In the genomic region with DNA sequence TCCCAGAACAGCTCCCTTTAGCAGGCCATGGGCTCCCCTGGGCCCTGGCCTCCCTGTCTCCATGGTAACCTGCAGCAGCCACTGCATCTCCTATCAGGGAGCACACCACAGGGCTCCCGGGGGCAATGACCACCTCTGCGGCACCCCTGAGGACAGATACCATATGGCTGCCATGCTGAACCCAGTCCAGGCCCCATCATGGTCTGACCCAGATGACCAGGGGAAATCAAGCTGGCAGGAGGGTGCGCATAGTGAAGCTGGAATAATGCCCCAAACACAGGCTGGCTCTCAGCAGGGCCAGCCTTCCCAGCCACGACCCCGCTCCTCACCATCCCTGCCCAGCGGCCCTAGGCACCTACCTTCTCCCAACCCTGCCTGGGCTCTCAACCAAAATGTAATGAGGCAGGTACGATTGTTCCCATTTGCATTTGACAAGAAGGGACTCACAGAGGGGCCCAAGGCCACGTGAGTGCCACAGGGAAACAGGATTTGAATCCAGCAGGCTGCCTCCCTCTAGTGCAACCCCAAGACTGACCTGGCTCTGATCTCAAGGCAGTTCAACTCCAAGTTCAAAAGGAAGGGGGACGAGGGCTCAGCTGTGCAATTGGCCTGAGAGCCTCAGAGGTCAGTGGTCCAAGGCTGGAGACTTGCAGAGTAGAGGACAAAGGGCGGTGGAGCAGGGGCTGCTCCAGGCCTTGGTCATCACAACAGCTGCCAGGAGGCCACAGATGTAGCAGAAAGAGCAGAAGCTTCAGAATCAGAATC, we compare ENCODE assay signal across 1 cellular context.
TF ChIP-seq lines count a peak whose summit lies in the region.

No MANE protein-coding gene starts in this region.

TF ChIP-seq in HepG2, 621 proteins besides CTCF, POLR2A, EP300 and RAD21 (continues in another document):
- TF ChIP-seq PCBP1 (IDR thresholded peaks at IDR 0.05; ENCODE audit: borderline replicate concordance, low read depth, low read length) (no peak), KDM3A (CRISPR knock-in tag; IDR thresholded peaks at IDR 0.05; ENCODE audit: low read depth) (no peak), PAWR (CRISPR knock-in tag; IDR thresholded peaks at IDR 0.05; ENCODE audit: borderline replicate concordance) (no peak), BCL6 (CRISPR knock-in tag; IDR thresholded peaks at IDR 0.05) (0 out of 2 replicates have a peak, but pooled peaks have one; percentile 14), DPF2 (CRISPR knock-in tag; IDR thresholded peaks at IDR 0.05; ENCODE audit: borderline replicate concordance, low read depth) (no peak), ZNF781 (CRISPR knock-in tag; IDR thresholded peaks at IDR 0.05; ENCODE audit: borderline replicate concordance, not compliant biosample characterization) (no peak), TBL1XR1 (IDR thresholded peaks at IDR 0.05; ENCODE audit: borderline replicate concordance, low read length, partially characterized antibody) (no peak), FUBP1 (CRISPR knock-in tag; IDR thresholded peaks at IDR 0.05; ENCODE audit: borderline replicate concordance) (no peak), HNF4A (CRISPR knock-in tag; IDR thresholded peaks at IDR 0.05) (peak; percentile 51; the same call in 1 of the 2 replicates), ZNF275 (CRISPR knock-in tag; IDR thresholded peaks at IDR 0.05; ENCODE audit: borderline replicate concordance) (no peak), ZNF230 (CRISPR knock-in tag; IDR thresholded peaks at IDR 0.05) (no peak), SIN3A (IDR thresholded peaks at IDR 0.05; ENCODE audit: borderline replicate concordance, low read depth, low read length) (no peak), TCF12 (IDR thresholded peaks at IDR 0.05) (no peak), TCF12 (CRISPR knock-in tag; IDR thresholded peaks at IDR 0.05) (no peak), ZMYM2 (CRISPR knock-in tag; IDR thresholded peaks at IDR 0.05) (no peak), TFE3 (CRISPR knock-in tag; IDR thresholded peaks at IDR 0.05) (no peak), ZNF720 (CRISPR knock-in tag; IDR thresholded peaks at IDR 0.05) (no peak), ZNF121 (CRISPR knock-in tag; IDR thresholded peaks at IDR 0.05) (no peak), CREBL2 (CRISPR knock-in tag; IDR thresholded peaks at IDR 0.05; ENCODE audit: borderline replicate concordance) (no peak), RXRA (CRISPR knock-in tag; IDR thresholded peaks at IDR 0.05) (peak; percentile 39; the same call in 1 of the 2 replicates), KAT2B (IDR thresholded peaks at IDR 0.05; ENCODE audit: borderline replicate concordance, low read depth, low read length) (no peak), HMGXB4 (CRISPR knock-in tag; IDR thresholded peaks at IDR 0.05; ENCODE audit: borderline replicate concordance in 1 of 2, low read depth in 1 of 2) (no peak), HMGA1 (CRISPR knock-in tag; conservative IDR thresholded peaks at IDR 0.05) (no peak), HNRNPLL (IDR thresholded peaks at IDR 0.05; ENCODE audit: low read depth, low read length, poor library complexity, severe bottlenecking) (no peak), ZSCAN21 (CRISPR knock-in tag; IDR thresholded peaks at IDR 0.05; ENCODE audit: borderline replicate concordance) (no peak), SKI (IDR thresholded peaks at IDR 0.05; ENCODE audit: partially characterized antibody) (peak; percentile 34), ZFP37 (CRISPR knock-in tag; IDR thresholded peaks at IDR 0.05; ENCODE audit: borderline replicate concordance) (no peak), HOXA3 (CRISPR knock-in tag; IDR thresholded peaks at IDR 0.05) (0 out of 2 replicates have a peak, but pooled peaks have one; percentile 15), RARA (CRISPR knock-in tag; IDR thresholded peaks at IDR 0.05) (peak; percentile 85), NFRKB (IDR thresholded peaks at IDR 0.05) (no peak), ZNF672 (CRISPR knock-in tag; IDR thresholded peaks at IDR 0.05) (no peak), CAMTA2 (CRISPR knock-in tag; IDR thresholded peaks at IDR 0.05; ENCODE audit: borderline replicate concordance) (no peak), CCDC6 (CRISPR knock-in tag; IDR thresholded peaks at IDR 0.05) (no peak), ZNF224 (CRISPR knock-in tag; IDR thresholded peaks at IDR 0.05) (no peak), NR2F1 (CRISPR knock-in tag; IDR thresholded peaks at IDR 0.05) (peak in 1 of 2 experiments; percentile 24; a peak in 1 of 4 replicates), TAF1 (CRISPR knock-in tag; IDR thresholded peaks at IDR 0.05) (no peak), HMG20B (CRISPR knock-in tag; conservative IDR thresholded peaks at IDR 0.05) (no peak), MAFK (conservative IDR thresholded peaks at IDR 0.05 in 1 of 2, IDR thresholded peaks at IDR 0.05 in 1 of 2; ENCODE audit: low read length in 2 of 2) (no peak), DMAP1 (CRISPR knock-in tag; IDR thresholded peaks at IDR 0.05) (no peak), MTA3 (CRISPR knock-in tag; IDR thresholded peaks at IDR 0.05) (no peak), SMAD3 (CRISPR knock-in tag; IDR thresholded peaks at IDR 0.05) (no peak), PHF20 (CRISPR knock-in tag; IDR thresholded peaks at IDR 0.05) (no peak), MZF1 (CRISPR knock-in tag; IDR thresholded peaks at IDR 0.05; ENCODE audit: borderline replicate concordance) (no peak)
- TF ChIP-seq, protein P1, sequence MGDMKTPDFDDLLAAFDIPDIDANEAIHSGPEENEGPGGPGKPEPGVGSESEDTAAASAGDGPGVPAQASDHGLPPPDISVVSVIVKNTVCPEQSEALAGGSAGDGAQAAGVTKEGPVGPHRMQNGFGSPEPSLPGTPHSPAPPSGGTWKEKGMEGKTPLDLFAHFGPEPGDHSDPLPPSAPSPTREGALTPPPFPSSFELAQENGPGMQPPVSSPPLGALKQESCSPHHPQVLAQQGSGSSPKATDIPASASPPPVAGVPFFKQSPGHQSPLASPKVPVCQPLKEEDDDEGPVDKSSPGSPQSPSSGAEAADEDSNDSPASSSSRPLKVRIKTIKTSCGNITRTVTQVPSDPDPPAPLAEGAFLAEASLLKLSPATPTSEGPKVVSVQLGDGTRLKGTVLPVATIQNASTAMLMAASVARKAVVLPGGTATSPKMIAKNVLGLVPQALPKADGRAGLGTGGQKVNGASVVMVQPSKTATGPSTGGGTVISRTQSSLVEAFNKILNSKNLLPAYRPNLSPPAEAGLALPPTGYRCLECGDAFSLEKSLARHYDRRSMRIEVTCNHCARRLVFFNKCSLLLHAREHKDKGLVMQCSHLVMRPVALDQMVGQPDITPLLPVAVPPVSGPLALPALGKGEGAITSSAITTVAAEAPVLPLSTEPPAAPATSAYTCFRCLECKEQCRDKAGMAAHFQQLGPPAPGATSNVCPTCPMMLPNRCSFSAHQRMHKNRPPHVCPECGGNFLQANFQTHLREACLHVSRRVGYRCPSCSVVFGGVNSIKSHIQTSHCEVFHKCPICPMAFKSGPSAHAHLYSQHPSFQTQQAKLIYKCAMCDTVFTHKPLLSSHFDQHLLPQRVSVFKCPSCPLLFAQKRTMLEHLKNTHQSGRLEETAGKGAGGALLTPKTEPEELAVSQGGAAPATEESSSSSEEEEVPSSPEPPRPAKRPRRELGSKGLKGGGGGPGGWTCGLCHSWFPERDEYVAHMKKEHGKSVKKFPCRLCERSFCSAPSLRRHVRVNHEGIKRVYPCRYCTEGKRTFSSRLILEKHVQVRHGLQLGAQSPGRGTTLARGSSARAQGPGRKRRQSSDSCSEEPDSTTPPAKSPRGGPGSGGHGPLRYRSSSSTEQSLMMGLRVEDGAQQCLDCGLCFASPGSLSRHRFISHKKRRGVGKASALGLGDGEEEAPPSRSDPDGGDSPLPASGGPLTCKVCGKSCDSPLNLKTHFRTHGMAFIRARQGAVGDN (CRISPR knock-in tag; IDR thresholded peaks at IDR 0.05) = peak; percentile 18
- TF ChIP-seq, protein P2, sequence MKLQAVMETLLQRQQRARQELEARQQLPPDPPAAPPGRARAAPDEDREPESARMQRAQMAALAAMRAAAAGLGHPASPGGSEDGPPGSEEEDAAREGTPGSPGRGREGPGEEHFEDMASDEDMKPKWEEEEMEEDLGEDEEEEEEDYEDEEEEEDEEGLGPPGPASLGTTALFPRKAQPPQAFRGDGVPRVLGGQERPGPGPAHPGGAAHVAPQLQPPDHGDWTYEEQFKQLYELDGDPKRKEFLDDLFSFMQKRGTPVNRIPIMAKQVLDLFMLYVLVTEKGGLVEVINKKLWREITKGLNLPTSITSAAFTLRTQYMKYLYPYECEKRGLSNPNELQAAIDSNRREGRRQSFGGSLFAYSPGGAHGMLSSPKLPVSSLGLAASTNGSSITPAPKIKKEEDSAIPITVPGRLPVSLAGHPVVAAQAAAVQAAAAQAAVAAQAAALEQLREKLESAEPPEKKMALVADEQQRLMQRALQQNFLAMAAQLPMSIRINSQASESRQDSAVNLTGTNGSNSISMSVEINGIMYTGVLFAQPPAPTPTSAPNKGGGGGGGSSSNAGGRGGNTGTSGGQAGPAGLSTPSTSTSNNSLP (IDR thresholded peaks at IDR 0.05; ENCODE audit: low read depth, low read length) = no peak
- TF ChIP-seq, protein P3, sequence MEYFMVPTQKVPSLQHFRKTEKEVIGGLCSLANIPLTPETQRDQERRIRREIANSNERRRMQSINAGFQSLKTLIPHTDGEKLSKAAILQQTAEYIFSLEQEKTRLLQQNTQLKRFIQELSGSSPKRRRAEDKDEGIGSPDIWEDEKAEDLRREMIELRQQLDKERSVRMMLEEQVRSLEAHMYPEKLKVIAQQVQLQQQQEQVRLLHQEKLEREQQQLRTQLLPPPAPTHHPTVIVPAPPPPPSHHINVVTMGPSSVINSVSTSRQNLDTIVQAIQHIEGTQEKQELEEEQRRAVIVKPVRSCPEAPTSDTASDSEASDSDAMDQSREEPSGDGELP (IDR thresholded peaks at IDR 0.05; ENCODE audit: borderline replicate concordance, low read depth) = peak; percentile 32; the same call in 1 of the 2 replicates
- TF ChIP-seq, protein P4, sequence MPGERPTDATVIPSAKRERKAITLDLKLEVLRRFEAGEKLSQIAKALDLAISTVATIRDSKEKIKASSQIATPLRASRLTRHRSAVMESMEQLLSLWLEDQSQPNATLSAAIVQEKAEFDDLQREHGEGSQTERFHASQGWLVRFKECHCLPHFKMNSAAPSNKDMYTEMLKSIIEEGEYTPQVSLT (CRISPR knock-in tag; IDR thresholded peaks at IDR 0.05; ENCODE audit: borderline replicate concordance, low read depth) = no peak
- TF ChIP-seq, protein P5, sequence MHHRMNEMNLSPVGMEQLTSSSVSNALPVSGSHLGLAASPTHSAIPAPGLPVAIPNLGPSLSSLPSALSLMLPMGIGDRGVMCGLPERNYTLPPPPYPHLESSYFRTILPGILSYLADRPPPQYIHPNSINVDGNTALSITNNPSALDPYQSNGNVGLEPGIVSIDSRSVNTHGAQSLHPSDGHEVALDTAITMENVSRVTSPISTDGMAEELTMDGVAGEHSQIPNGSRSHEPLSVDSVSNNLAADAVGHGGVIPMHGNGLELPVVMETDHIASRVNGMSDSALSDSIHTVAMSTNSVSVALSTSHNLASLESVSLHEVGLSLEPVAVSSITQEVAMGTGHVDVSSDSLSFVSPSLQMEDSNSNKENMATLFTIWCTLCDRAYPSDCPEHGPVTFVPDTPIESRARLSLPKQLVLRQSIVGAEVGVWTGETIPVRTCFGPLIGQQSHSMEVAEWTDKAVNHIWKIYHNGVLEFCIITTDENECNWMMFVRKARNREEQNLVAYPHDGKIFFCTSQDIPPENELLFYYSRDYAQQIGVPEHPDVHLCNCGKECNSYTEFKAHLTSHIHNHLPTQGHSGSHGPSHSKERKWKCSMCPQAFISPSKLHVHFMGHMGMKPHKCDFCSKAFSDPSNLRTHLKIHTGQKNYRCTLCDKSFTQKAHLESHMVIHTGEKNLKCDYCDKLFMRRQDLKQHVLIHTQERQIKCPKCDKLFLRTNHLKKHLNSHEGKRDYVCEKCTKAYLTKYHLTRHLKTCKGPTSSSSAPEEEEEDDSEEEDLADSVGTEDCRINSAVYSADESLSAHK (CRISPR knock-in tag; IDR thresholded peaks at IDR 0.05; ENCODE audit: borderline replicate concordance) = no peak
